Comparison of ENCODE assay signal across 8 cellular contexts in the genomic region with DNA sequence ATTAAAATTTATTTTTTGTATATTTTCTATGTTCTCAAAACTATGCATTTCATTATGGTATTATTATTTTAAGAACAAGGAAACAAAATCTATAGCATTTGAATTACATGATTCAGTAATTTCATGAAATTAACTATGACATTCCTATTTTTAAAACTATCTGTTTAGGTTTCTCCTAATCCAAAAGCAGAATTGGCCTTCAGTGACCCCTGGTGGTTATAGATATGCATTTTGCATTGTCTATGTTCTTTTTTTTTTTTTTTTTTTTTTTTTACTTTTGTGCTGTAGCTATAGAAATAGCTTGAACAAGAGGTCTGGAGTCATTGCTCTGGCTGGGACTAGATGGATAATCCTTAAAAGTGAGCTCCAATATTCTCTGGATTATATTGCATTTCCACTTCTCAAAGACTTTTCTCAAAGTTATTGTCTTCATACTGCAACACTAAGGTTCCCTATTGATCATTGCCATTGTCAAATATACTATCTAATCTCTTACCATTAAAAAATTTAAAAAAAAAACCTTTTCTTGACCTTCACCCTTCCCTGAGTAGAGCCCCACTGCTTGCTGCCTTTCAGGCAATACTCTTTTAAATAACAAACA. TPM values are rescaled to one million over a fixed set of nuclear protein-coding genes. Genes with fewer than 3 reads are reported as not detected.
DNase-seq lines count a peak whose midpoint lies in the region; ATAC-seq and TF ChIP-seq lines count a peak whose summit lies in the region.

No MANE protein-coding gene starts in this region.

- TF ChIP-seq CTCF in AG09309 (IDR thresholded peaks at IDR 0.05; ENCODE audit: control insufficient read depth, insufficient read depth, low read depth, low read length, missing control alignments), result peak; percentile 67
- peak; percentile 60 for TF ChIP-seq CTCF in GM12873 (IDR thresholded peaks at IDR 0.05; ENCODE audit: insufficient read depth, low read depth, low read length, missing control alignments)
- peak; percentile 61 for TF ChIP-seq CTCF in neural progenitor cell (IDR thresholded peaks at IDR 0.05)
- no peak for TF ChIP-seq CTCF in lower leg skin (IDR thresholded peaks at IDR 0.05)

- H3K27ac Mint-ChIP-seq in neural progenitor cell, result no peak overlapping the region

- no peaks in the 10 kb centered on the region for H3K79me2 ChIP-seq in neural progenitor cell (ENCODE audit: low read depth)

- no peaks in the 10 kb centered on the region for H4K20me1 ChIP-seq in neural progenitor cell (ENCODE audit: low read depth)

- H3K4me1 Mint-ChIP-seq in neural progenitor cell, result no peaks in the 10 kb centered on the region

- H3K36me3 Mint-ChIP-seq in neural progenitor cell, result no peaks in the 10 kb centered on the region

- no peak overlapping the region for H3K4me2 ChIP-seq in neural progenitor cell

- H3K27ac ChIP-seq in neural progenitor cell, result no peak overlapping the region

- no peaks in the 10 kb centered on the region for H3K36me3 ChIP-seq in neural progenitor cell

- no peaks in the 10 kb centered on the region for H3K27me3 Mint-ChIP-seq in neural progenitor cell (ENCODE audit: insufficient read depth, low read depth)

- H3K9me3 Mint-ChIP-seq in neural progenitor cell, result peaks cover 7% of the 10 kb centered on the region

- H3K9ac ChIP-seq in neural progenitor cell, result no peak overlapping the region

- TF ChIP-seq POLR2A in lower leg skin (IDR thresholded peaks at IDR 0.05), result no peak

- no peaks in the 10 kb centered on the region for H3F3A ChIP-seq in neural progenitor cell (ENCODE audit: low read depth)

- DNase-seq in AG09309 (ENCODE audit: low read depth) (no peak), NCI-H226 (peak; percentile 27), cerebellar cortex (ENCODE audit: low spot score) (peak; percentile 57), neural progenitor cell (ENCODE audit: low spot score) (peak; percentile 56), lower leg skin (ENCODE audit: low spot score in 2 of 2) (no peak)

- peaks cover 7% of the 10 kb centered on the region for H3K9me3 ChIP-seq in neural progenitor cell (ENCODE audit: low read depth)

- H3K27me3 ChIP-seq in neural progenitor cell, result no peaks in the 10 kb centered on the region

- H3K4me3 Mint-ChIP-seq in neural progenitor cell, result no peak overlapping the region

- no peaks in the 10 kb centered on the region for H3K4me1 ChIP-seq in neural progenitor cell

- no peak overlapping the region for H2AFZ ChIP-seq in neural progenitor cell (replicated peaks)

- ATAC-seq in HG02981 (IDR thresholded peaks at IDR 0.05; ENCODE audit: unreplicated experiment) (no peak), GM18870 (IDR thresholded peaks at IDR 0.05; ENCODE audit: unreplicated experiment) (no peak)

- intact Hi-C loops in lower leg skin (cut with DNase I; ENCODE audit: low total_unique reads), result no loop called here

- H3K4me3 ChIP-seq in AG09309 (ENCODE audit: control insufficient read depth, low read depth, low read length) (no peak overlapping the region), neural progenitor cell (no peak overlapping the region), lower leg skin (ENCODE audit: low read depth, poor library complexity, severe bottlenecking) (no peak overlapping the region)

RNA-seq across cellular contexts. Expression of gene DNAJC3, which starts 15.9 kb away (rescaled TPM):
- total RNA-seq in neural progenitor cell (ENCODE audit: low replicate concordance) (14.1 and 17.3 TPM in 2 replicates), lower leg skin (10 to 100 TPM; 22.2 to 37.7 (median 28.8) TPM)

RNA-seq across cellular contexts. Expression of gene DZIP1, which starts 16.6 kb away (rescaled TPM):
- 47.1 and 70.4 TPM in 2 replicates for total RNA-seq in neural progenitor cell (ENCODE audit: low replicate concordance)
- total RNA-seq in lower leg skin, result 1 to 10 TPM in 3 of 4 donors, under 1 TPM in 1; 0.42 to 2.7 (median 1.8) TPM

Comparison
In these comparisons a context has a peak if more than half of its experiments do, and no peak if none do; other contexts are left out.
1. DNase-seq: peak in NCI-H226 (single experiment), cerebellar cortex (single experiment) and neural progenitor cell (single experiment); none in AG09309 (single experiment) and lower leg skin (0 of 2).
2. CTCF ChIP-seq: peak in AG09309 (single experiment), GM12873 (single experiment) and neural progenitor cell (single experiment); none in lower leg skin (0 of 3).
3. RNA of gene DZIP1, which starts 16.6 kb away (total RNA-seq): 47.1 to 70.4 TPM in neural progenitor cell; 0.42 to 2.7 TPM in lower leg skin; every median in the first group is over 10 times any median in the second.